In the genomic region with DNA sequence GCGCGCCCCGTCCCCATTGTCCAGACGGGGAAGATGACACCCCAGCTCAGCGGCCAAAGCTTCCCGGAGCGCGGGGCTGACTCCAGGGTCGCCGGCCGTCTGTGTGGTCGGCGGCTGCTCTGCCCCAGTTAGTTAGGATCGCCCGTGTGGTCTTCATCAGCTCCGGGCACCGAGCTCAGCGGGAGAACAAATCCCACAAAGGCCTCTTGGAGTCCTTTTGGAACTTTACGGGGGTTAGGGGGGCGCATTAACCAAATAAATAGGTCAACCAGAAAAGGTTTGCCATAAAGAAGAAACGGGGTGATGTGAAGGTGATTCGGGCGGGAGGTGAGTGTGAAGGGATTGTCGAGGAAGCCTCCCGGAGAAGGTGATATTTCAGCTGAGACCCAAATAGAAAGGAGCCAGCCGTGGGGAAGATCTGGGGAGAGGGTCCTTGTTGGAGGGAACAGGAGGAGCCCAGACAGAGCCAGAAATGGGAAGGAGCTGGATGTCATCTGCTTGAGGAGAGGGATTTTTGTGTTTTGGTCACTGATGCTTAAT, we compare ENCODE assay signal across 8 cellular contexts. TPM values are rescaled to one million over a fixed set of nuclear protein-coding genes. Genes with fewer than 3 reads are reported as not detected.
DNase-seq lines count a peak whose midpoint lies in the region; ATAC-seq, FAIRE-seq and TF ChIP-seq lines count a peak whose summit lies in the region.

No MANE protein-coding gene starts in this region.

- H3K9me2 ChIP-seq in GM23338 (ENCODE audit: insufficient read depth), result no peaks in the 10 kb centered on the region

- peaks cover 6% of the 10 kb centered on the region; the same call in 2 of the 3 replicates for H3K36me3 Mint-ChIP-seq in GM23338 (ENCODE audit: low read depth)

- TF ChIP-seq CTCF in GM23338 (conservative IDR thresholded peaks at IDR 0.05; ENCODE audit: low read depth in 2 of 2), result no peak
- no peak for TF ChIP-seq CTCF in pancreas (IDR thresholded peaks at IDR 0.05)

- H3K4me1 Mint-ChIP-seq in GM23338, result peaks cover 15% of the 10 kb centered on the region

- peaks cover 19% of the 10 kb centered on the region for H3K27me3 Mint-ChIP-seq in GM23338 (ENCODE audit: insufficient read depth, low read depth, poor library complexity)

- H3K4me3 ChIP-seq in GM23338 (peak overlapping the region; percentile 98), SJSA1 (peak overlapping the region; percentile 99), pancreas (peak overlapping the region; percentile 81 to 100 (median 100))

- H3K4me2 ChIP-seq in GM23338, result peak overlapping the region; percentile 97

- peaks cover 16% of the 10 kb centered on the region for H4K20me1 ChIP-seq in GM23338 (replicated peaks; ENCODE audit: insufficient read depth)

- no peaks in the 10 kb centered on the region; the same call in 2 of the 3 replicates for H3K9me3 Mint-ChIP-seq in GM23338

- peak overlapping the region; percentile 45; the same call in 1 of the 2 replicates for H3K27ac ChIP-seq in GM23338 (ENCODE audit: low read depth)
- H3K27ac ChIP-seq in SJSA1, result no peak overlapping the region
- peak overlapping the region; percentile 35 for H3K27ac ChIP-seq in epithelial cell of prostate
- no peak overlapping the region for H3K27ac ChIP-seq in pancreas

- 0 to 1% methylated on average over 26 of the region's 26 CpGs for WGBS in pancreas, 2 donors

- H3K27me3 ChIP-seq in GM23338 (ENCODE audit: insufficient read depth) (no peaks in the 10 kb centered on the region), SJSA1 (replicated peaks) (no peaks in the 10 kb centered on the region), pancreas (no peaks in the 10 kb centered on the region)

- peak overlapping the region; percentile 59 for H3K27ac Mint-ChIP-seq in GM23338

- H3K4me1 ChIP-seq in GM23338 (ENCODE audit: insufficient read depth) (peaks cover 15% of the 10 kb centered on the region), SJSA1 (replicated peaks) (peaks cover 14% of the 10 kb centered on the region), pancreas (peaks cover 0 to 16% (median 9%) of the 10 kb centered on the region in 3 donors)

- H2AFZ ChIP-seq in GM23338, result peak overlapping the region; percentile 86

- H3F3A ChIP-seq in GM23338 (replicated peaks; ENCODE audit: low read depth), result no peaks in the 10 kb centered on the region

- ATAC-seq in GM23338 (no peak), pancreas (peak in 1 of 4 donors; percentile 5), GM19455 (IDR thresholded peaks at IDR 0.05; ENCODE audit: unreplicated experiment) (no peak)

- FAIRE-seq in pancreas (lab: Jason Lieb, UNC), result no peak

- H3K36me3 ChIP-seq in GM23338 (ENCODE audit: insufficient read depth) (no peaks in the 10 kb centered on the region), SJSA1 (peaks cover 6% of the 10 kb centered on the region), pancreas (no peaks in the 10 kb centered on the region)

- DNase-seq in GM23338 (ENCODE audit: low spot score) (no peak), SJSA1 (ENCODE audit: low read depth in 1 of 2, low spot score in 2 of 2) (peak in 1 of 2 experiments; percentile 22), epithelial cell of prostate (ENCODE audit: low read depth, low spot score) (no peak), pancreas (no peak), NCI-H128 (lab: John Stamatoyannopoulos, UW; ENCODE audit: unreplicated experiment) (no peak), DMS53 (lab: John Stamatoyannopoulos, UW) (no peak), superior temporal gyrus (ENCODE audit: extremely low spot score) (no peak)

- peak overlapping the region; percentile 93 for H3K4me3 Mint-ChIP-seq in GM23338

- peaks cover 55% of the 10 kb centered on the region for H3K79me2 ChIP-seq in GM23338 (replicated peaks; ENCODE audit: insufficient read depth)

- intact Hi-C loops in pancreas (cut with DNase I), result no loop called here

- peaks cover 4% of the 10 kb centered on the region for H3K9me3 ChIP-seq in SJSA1 (replicated peaks)
- no peaks in the 10 kb centered on the region for H3K9me3 ChIP-seq in pancreas

TF ChIP-seq in GM23338, 12 proteins besides CTCF, POLR2A, EP300 and RAD21 (continues in another document):
- no peak for TF ChIP-seq CREB1 (CRISPR knock-in tag; IDR thresholded peaks at IDR 0.05; ENCODE audit: low read depth)
- no peak for TF ChIP-seq EZH2phosphoT487 (IDR thresholded peaks at IDR 0.05; ENCODE audit: unreplicated experiment)
- no peak for TF ChIP-seq ZNF331 (CRISPR knock-in tag; IDR thresholded peaks at IDR 0.05; ENCODE audit: low read depth)
- no peak for TF ChIP-seq NANOG (IDR thresholded peaks at IDR 0.05; ENCODE audit: borderline replicate concordance)
- no peak for TF ChIP-seq ZNF114 (CRISPR knock-in tag; IDR thresholded peaks at IDR 0.05)
- TF ChIP-seq, protein P1, sequence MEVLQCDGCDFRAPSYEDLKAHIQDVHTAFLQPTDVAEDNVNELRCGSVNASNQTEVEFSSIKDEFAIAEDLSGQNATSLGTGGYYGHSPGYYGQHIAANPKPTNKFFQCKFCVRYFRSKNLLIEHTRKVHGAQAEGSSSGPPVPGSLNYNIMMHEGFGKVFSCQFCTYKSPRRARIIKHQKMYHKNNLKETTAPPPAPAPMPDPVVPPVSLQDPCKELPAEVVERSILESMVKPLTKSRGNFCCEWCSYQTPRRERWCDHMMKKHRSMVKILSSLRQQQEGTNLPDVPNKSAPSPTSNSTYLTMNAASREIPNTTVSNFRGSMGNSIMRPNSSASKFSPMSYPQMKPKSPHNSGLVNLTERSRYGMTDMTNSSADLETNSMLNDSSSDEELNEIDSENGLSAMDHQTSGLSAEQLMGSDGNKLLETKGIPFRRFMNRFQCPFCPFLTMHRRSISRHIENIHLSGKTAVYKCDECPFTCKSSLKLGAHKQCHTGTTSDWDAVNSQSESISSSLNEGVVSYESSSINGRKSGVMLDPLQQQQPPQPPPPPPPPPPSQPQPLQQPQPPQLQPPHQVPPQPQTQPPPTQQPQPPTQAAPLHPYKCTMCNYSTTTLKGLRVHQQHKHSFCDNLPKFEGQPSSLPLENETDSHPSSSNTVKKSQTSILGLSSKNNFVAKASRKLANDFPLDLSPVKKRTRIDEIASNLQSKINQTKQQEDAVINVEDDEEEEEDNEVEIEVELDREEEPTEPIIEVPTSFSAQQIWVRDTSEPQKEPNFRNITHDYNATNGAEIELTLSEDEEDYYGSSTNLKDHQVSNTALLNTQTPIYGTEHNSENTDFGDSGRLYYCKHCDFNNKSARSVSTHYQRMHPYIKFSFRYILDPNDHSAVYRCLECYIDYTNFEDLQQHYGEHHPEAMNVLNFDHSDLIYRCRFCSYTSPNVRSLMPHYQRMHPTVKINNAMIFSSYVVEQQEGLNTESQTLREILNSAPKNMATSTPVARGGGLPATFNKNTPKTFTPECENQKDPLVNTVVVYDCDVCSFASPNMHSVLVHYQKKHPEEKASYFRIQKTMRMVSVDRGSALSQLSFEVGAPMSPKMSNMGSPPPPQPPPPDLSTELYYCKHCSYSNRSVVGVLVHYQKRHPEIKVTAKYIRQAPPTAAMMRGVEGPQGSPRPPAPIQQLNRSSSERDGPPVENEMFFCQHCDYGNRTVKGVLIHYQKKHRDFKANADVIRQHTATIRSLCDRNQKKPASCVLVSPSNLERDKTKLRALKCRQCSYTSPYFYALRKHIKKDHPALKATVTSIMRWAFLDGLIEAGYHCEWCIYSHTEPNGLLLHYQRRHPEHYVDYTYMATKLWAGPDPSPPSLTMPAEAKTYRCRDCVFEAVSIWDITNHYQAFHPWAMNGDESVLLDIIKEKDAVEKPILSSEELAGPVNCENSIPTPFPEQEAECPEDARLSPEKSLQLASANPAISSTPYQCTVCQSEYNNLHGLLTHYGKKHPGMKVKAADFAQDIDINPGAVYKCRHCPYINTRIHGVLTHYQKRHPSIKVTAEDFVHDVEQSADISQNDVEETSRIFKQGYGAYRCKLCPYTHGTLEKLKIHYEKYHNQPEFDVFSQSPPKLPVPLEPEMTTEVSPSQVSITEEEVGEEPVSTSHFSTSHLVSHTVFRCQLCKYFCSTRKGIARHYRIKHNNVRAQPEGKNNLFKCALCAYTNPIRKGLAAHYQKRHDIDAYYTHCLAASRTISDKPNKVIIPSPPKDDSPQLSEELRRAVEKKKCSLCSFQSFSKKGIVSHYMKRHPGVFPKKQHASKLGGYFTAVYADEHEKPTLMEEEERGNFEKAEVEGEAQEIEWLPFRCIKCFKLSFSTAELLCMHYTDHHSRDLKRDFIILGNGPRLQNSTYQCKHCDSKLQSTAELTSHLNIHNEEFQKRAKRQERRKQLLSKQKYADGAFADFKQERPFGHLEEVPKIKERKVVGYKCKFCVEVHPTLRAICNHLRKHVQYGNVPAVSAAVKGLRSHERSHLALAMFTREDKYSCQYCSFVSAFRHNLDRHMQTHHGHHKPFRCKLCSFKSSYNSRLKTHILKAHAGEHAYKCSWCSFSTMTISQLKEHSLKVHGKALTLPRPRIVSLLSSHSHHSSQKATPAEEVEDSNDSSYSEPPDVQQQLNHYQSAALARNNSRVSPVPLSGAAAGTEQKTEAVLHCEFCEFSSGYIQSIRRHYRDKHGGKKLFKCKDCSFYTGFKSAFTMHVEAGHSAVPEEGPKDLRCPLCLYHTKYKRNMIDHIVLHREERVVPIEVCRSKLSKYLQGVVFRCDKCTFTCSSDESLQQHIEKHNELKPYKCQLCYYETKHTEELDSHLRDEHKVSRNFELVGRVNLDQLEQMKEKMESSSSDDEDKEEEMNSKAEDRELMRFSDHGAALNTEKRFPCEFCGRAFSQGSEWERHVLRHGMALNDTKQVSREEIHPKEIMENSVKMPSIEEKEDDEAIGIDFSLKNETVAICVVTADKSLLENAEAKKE (CRISPR knock-in tag; IDR thresholded peaks at IDR 0.05), result no peak

RNA-seq across cellular contexts. Expression of a gene that starts 0.7 kb away (rescaled TPM):
- 49.7 and 64.4 TPM in 2 replicates for total RNA-seq in GM23338 (2014; rRNA removed; shearing (Covaris generic))
- 19.0 and 19.2 TPM in 2 replicates for polyA plus RNA-seq in GM23338 (2016; fragmentation: Nextera tagmentation; extraction: Ambion mirVana)
- 22.2 and 26.1 TPM in 2 replicates for total RNA-seq in SJSA1 (2014; rRNA removed; shearing (Covaris generic))
- total RNA-seq in pancreas, result 10 to 100 TPM in 5 of 6 donors, 1 to 10 TPM in 1; 9.6 to 15.5 (median 13.4) TPM
- polyA plus RNA-seq in pancreas, result 1 to 10 TPM; 4.3 to 5.8 TPM

RNA-seq across cellular contexts. Expression of a gene that starts 41.9 kb away (rescaled TPM):
- 6.0 and 6.8 TPM in 2 replicates for total RNA-seq in GM23338 (2014; rRNA removed; shearing (Covaris generic))
- polyA plus RNA-seq in GM23338 (2016; fragmentation: Nextera tagmentation; extraction: Ambion mirVana) (2.7 and 3.0 TPM in 2 replicates), pancreas (1 to 10 TPM; 4.2 to 8.7 TPM)
- total RNA-seq in SJSA1 (2014; rRNA removed; shearing (Covaris generic)), result 7.5 and 17.2 TPM in 2 replicates
- 1 to 10 TPM; 4.2 to 9.9 (median 6.5) TPM for total RNA-seq in pancreas

RNA-seq across cellular contexts. Expression of a gene that starts 49.3 kb away (rescaled TPM):
- total RNA-seq in GM23338 (2014; rRNA removed; shearing (Covaris generic)), result 0.03 and 0.12 TPM in 2 replicates
- polyA plus RNA-seq in GM23338 (2016; fragmentation: Nextera tagmentation; extraction: Ambion mirVana) (0.03 and 0.19 TPM in 2 replicates), pancreas (under 1 TPM; 0.02 to 0.04 TPM)
- total RNA-seq in SJSA1 (2014; rRNA removed; shearing (Covaris generic)), result 0.19 and 1.00 TPM in 2 replicates
- total RNA-seq in pancreas, result under 1 TPM in 5 of 6 donors, not detected in 1; 0.08 to 0.59 (median 0.14) TPM

Comparison
In these comparisons a context has a peak if more than half of its experiments do, and no peak if none do; other contexts are left out.
1. H3K27ac ChIP-seq: peak in GM23338 (single experiment) and epithelial cell of prostate (single experiment); none in SJSA1 (single experiment) and pancreas (0 of 4).
2. Peak in every context shown above with its lines, with median percentiles within 50 percentile points of each other: H3K4me3 ChIP-seq.